8 cellular contexts compared by ENCODE assay signal in genomic region chr15:31435891-31436628, GRCh38.
DNase-seq lines count a peak whose midpoint lies in the region; ATAC-seq, FAIRE-seq and TF ChIP-seq lines count a peak whose summit lies in the region.

No MANE protein-coding gene starts in this region.

- H3K4me2 ChIP-seq in KMS-11, result peak overlapping the region; percentile 68

- ATAC-seq in GM21737 (IDR thresholded peaks at IDR 0.05; ENCODE audit: unreplicated experiment) (no peak), HG03521 (IDR thresholded peaks at IDR 0.05; ENCODE audit: unreplicated experiment) (no peak)

- H3K4me3 Mint-ChIP-seq in stimulated activated naive CD8-positive, alpha-beta T cell treated with anti-CD3 and anti-CD28 coated beads, Interleukin-15, Interleukin-2, amounts not matched to agents 100 ng/mL and 50 ng/mL, for 24 hours, result peak overlapping the region; percentile 72

- H3K9ac ChIP-seq in KMS-11 (no peak overlapping the region), kidney (ENCODE audit: low read length in 2 of 2) (no peak overlapping the region)

- no peaks in the 10 kb centered on the region for H3K36me3 Mint-ChIP-seq in stimulated activated naive CD8-positive, alpha-beta T cell treated with anti-CD3 and anti-CD28 coated beads, Interleukin-15, Interleukin-2, amounts not matched to agents 100 ng/mL and 50 ng/mL, for 24 hours (ENCODE audit: low read depth)

- H3K36me3 ChIP-seq in KMS-11 (ENCODE audit: insufficient read depth) (no peaks in the 10 kb centered on the region), kidney (ENCODE audit: control insufficient read depth in 1 of 2, insufficient read depth in 2 of 2, low read length in 2 of 2) (no peaks in the 10 kb centered on the region)

- DNase-seq in activated CD8-positive, alpha-beta memory T cell treated with anti-CD3 and anti-CD28 coated beads, Interleukin-2, amount 50 U/mL, for 4 hours, result peak; percentile 31
- DNase-seq in inferior parietal cortex (ENCODE audit: extremely low spot score), result peak; percentile 43
- no peak for DNase-seq in head of caudate nucleus
- DNase-seq in kidney, result no peak

- H3K27me3 ChIP-seq in KMS-11 (ENCODE audit: insufficient read depth, low read depth), result no peaks in the 10 kb centered on the region

- H3K4me3 ChIP-seq in KMS-11 (IDR thresholded peaks at IDR 0.05; ENCODE audit: insufficient read depth, low read depth, low read length), result no peak overlapping the region
- no peak overlapping the region for H3K4me3 ChIP-seq in kidney (ENCODE audit: low read length in 2 of 2)

- TF ChIP-seq CTCF in KMS-11 (conservative IDR thresholded peaks at IDR 0.05; ENCODE audit: low read depth, low read length), result no peak
- no peak for TF ChIP-seq CTCF in kidney (IDR thresholded peaks at IDR 0.05; ENCODE audit: borderline replicate concordance, extremely low read depth, insufficient read depth)

- H4K20me1 ChIP-seq in KMS-11 (ENCODE audit: insufficient read depth), result no peaks in the 10 kb centered on the region

- H2AFZ ChIP-seq in KMS-11 (ENCODE audit: low read depth), result peak overlapping the region; percentile 52; the same call in 1 of the 2 replicates

- peaks cover 79% of the 10 kb centered on the region for H3K4me1 Mint-ChIP-seq in stimulated activated naive CD8-positive, alpha-beta T cell treated with anti-CD3 and anti-CD28 coated beads, Interleukin-15, Interleukin-2, amounts not matched to agents 100 ng/mL and 50 ng/mL, for 24 hours (ENCODE audit: low read depth)

- no peak for FAIRE-seq in kidney (lab: Jason Lieb, UNC)

- peaks cover 38% of the 10 kb centered on the region for H3K4me1 ChIP-seq in KMS-11 (ENCODE audit: low read depth, poor library complexity, severe bottlenecking)
- H3K4me1 ChIP-seq in kidney (ENCODE audit: control insufficient read depth in 1 of 2, insufficient read depth in 1 of 2, low read depth in 1 of 2, low read length in 2 of 2), result peaks cover 3 to 9% of the 10 kb centered on the region in 2 donors

- intact Hi-C loops in head of caudate nucleus (cut with DNase I) (loop anchor here (2.0 to 10.0 kb wide), 2 partner anchors 71 to 221 kb away; no protein-coding TSS in a partner anchor), kidney (cut with DNase I) (loop anchor here (5.0 kb wide), 1 partner anchor 34 kb away; no protein-coding TSS in a partner anchor)

- H3K27ac ChIP-seq in KMS-11, result peak overlapping the region; percentile 24; the same call in 1 of the 2 replicates
- H3K27ac ChIP-seq in kidney (ENCODE audit: low read depth in 2 of 2, low read length in 2 of 2), result no peak overlapping the region

- H3K79me2 ChIP-seq in KMS-11 (ENCODE audit: insufficient read depth, low read depth), result no peaks in the 10 kb centered on the region

- no peaks in the 10 kb centered on the region for H3K27me3 Mint-ChIP-seq in stimulated activated naive CD8-positive, alpha-beta T cell treated with anti-CD3 and anti-CD28 coated beads, Interleukin-15, Interleukin-2, amounts not matched to agents 100 ng/mL and 50 ng/mL, for 24 hours

- H3K9me3 Mint-ChIP-seq in stimulated activated naive CD8-positive, alpha-beta T cell treated with anti-CD3 and anti-CD28 coated beads, Interleukin-15, Interleukin-2, amounts not matched to agents 100 ng/mL and 50 ng/mL, for 24 hours, result no peaks in the 10 kb centered on the region

- peak overlapping the region; percentile 95 for H3K27ac Mint-ChIP-seq in stimulated activated naive CD8-positive, alpha-beta T cell treated with anti-CD3 and anti-CD28 coated beads, Interleukin-15, Interleukin-2, amounts not matched to agents 100 ng/mL and 50 ng/mL, for 24 hours

- H3K9me3 ChIP-seq in kidney (ENCODE audit: control insufficient read depth in 1 of 2, low read length in 2 of 2), result no peaks in the 10 kb centered on the region

Comparison
In these comparisons a context has a peak if more than half of its experiments do, and no peak if none do; other contexts are left out.
1. DNase-seq: peak in activated CD8-positive, alpha-beta memory T cell treated with anti-CD3 and anti-CD28 coated beads, Interleukin-2, amount 50 U/mL, for 4 hours (single experiment) and inferior parietal cortex (single experiment); none in head of caudate nucleus (0 of 42) and kidney (single experiment).